In the genomic region with DNA sequence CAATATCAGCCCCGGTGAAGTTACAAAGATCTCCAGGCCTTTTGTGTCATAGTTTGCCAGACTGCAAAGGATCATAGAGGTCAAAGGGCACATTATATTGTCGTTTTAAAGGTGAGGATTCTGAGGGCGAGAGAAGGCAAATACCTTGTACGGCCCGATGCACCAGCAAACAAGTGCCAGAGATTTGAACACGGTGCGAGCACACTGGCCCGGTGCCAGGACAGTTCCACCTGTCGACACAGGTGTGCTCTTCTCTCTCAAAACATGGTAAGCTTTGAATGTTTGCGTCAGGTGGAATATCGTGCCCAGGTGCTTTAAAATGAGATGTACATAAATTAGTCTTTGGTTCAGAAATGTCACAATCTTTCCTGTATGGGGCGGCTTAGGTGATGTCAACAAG, we compare ENCODE assay signal across 15 cellular contexts.
DNase-seq lines count a peak whose midpoint lies in the region; TF ChIP-seq lines count a peak whose summit lies in the region.
"Had no signal": no experiment of that assay in that cellular context is flagged by ENCODE, and none has a peak within 500 bp of the region (broad histone marks: within the 10 kb centered on the region; RNA-seq: fewer than 3 reads in every experiment).

No MANE protein-coding gene starts in this region.

- in situ Hi-C loops in GM13977 (cut with MboI; ENCODE audit: low pct_unique_long_range_greater_than_20kb, low sequenced_read_pairs, unreplicated experiment): no loop called here

- no peaks in the 10 kb centered on the region for H3K4me1 ChIP-seq in colonic mucosa
- H3K4me1 ChIP-seq: tibial artery had no signal

- H3K9me3 ChIP-seq in colonic mucosa: no peaks in the 10 kb centered on the region
- H3K9me3 ChIP-seq: tibial artery had no signal

- H3K36me3 ChIP-seq in colonic mucosa: no peaks in the 10 kb centered on the region
- H3K36me3 ChIP-seq: cardiac muscle cell, tibial artery had no signal

- intact Hi-C loops in colonic mucosa (cut with DNase I): no loop called here

- DNase-seq in DMS53 (lab: John Stamatoyannopoulos, UW) (peak; percentile 95), NCI-H146 treated with DMSO at 0.1 percent for 48 hours (lab: John Stamatoyannopoulos, UW; ENCODE audit: unreplicated experiment) (peak; percentile 93), NCI-H345 treated with DMSO at 0.1 percent for 48 hours (lab: John Stamatoyannopoulos, UW; ENCODE audit: unreplicated experiment) (peak; percentile 99), colonic mucosa (peak; percentile 42), AG08395 (ENCODE audit: low spot score) (no peak), GM13977 (ENCODE audit: low spot score) (no peak), iPS-NIHi7 (ENCODE audit: extremely low spot score) (no peak), NCI-H226 (no peak)
- DNase-seq: ACHN; activated CD4-positive, alpha-beta T cell treated with anti-CD3 and anti-CD28 coated beads for 4 hours; activated gamma-delta T cell treated with Interleukin-2 at 50 U/mL for 16 hours; amniotic stem cell; stimulated activated CD4-positive, alpha-beta T cell treated with anti-CD3 and anti-CD28 coated beads, Interleukin-12 subunit alpha, Interleukin-12 subunit beta, amount 100 ng/mL, for 4 hours; tibial artery had no signal

- no peak overlapping the region for H3K27ac ChIP-seq in colonic mucosa
- H3K27ac ChIP-seq: cardiac muscle cell, tibial artery had no signal

- H3K9ac ChIP-seq in colonic mucosa (ENCODE audit: low read depth in 2 of 2, low read length in 2 of 2): no peak overlapping the region

- no peak overlapping the region for H3K4me3 ChIP-seq in colonic mucosa
- H3K4me3 ChIP-seq: cardiac muscle cell, tibial artery had no signal

- H3K27me3 ChIP-seq in colonic mucosa: no peaks in the 10 kb centered on the region
- H3K27me3 ChIP-seq: cardiac muscle cell, tibial artery had no signal

- TF ChIP-seq CTCF in colonic mucosa (IDR thresholded peaks at IDR 0.05) (no peak), GM13977 (IDR thresholded peaks at IDR 0.05; ENCODE audit: extremely low read depth, insufficient read depth, missing control alignments) (no peak)

Comparison
In these comparisons a context has a peak if more than half of its experiments do, and no peak if none do; other contexts are left out.
1. DNase-seq: peak in DMS53 (single experiment), NCI-H146 treated with DMSO at 0.1 percent for 48 hours (single experiment), NCI-H345 treated with DMSO at 0.1 percent for 48 hours (single experiment) and colonic mucosa (single experiment); none in AG08395 (single experiment), GM13977 (single experiment), iPS-NIHi7 (single experiment) and NCI-H226 (single experiment).